ENCODE assay signal across 8 cellular contexts in the genomic region with DNA sequence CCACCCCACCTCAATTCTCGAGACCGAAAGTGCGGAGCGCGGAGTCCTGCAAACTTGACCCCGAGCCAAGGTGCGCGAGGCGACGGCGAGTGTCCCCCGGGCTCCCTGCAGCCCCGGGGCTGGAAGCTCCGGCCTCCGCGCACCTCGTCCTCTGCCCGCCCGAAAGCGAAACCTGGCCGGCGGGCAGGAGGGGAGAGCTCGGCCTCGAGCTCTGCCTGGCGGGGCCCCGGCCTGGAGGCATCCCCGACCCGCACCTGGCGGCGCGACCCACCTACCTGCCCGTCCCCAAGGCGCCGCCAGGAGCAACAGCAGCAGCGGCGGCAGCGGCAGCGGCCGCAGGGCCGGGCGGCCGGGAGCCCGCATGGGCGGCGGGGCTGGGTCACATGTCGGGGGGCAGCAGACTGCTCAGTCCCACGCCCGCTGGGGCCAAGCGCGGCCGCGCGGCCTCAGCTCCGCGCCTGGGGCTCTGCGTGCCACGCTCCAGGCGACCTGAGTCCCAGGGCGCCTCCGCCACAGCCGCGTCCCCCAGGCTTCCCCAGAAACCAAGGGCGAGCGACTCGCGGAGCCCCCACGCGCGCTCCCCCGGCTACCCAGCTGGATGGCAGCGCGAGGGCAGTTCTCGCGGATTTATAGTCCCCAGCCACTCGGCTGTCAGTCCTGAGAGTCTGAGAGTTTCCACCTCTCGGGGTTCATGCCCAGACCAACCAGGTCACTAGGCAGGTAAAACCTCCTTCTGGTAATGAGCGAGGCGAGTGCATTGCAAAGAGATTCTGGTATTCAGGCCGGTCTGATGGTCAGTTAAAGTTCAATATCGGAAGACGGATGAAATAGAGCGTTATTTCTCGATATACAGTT. TPM values are rescaled to one million over a fixed set of nuclear protein-coding genes. Genes with fewer than 3 reads are reported as not detected.
A peak's percentile ranks its signal among the peaks of the same experiment; 100 is the strongest.
DNase-seq lines count a peak whose midpoint lies in the region; ATAC-seq and TF ChIP-seq lines count a peak whose summit lies in the region.

A gene with protein sequence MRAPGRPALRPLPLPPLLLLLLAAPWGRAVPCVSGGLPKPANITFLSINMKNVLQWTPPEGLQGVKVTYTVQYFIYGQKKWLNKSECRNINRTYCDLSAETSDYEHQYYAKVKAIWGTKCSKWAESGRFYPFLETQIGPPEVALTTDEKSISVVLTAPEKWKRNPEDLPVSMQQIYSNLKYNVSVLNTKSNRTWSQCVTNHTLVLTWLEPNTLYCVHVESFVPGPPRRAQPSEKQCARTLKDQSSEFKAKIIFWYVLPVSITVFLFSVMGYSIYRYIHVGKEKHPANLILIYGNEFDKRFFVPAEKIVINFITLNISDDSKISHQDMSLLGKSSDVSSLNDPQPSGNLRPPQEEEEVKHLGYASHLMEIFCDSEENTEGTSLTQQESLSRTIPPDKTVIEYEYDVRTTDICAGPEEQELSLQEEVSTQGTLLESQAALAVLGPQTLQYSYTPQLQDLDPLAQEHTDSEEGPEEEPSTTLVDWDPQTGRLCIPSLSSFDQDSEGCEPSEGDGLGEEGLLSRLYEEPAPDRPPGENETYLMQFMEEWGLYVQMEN (minus strand): TSS at position 600 of the 855 bp plus-strand sequence. CDS start 237 bp downstream, at position 363.

- peak; percentile 58 for DNase-seq in GM13977 (ENCODE audit: low spot score)
- DNase-seq in mucosa of descending colon, result peak; percentile 58 to 73 (median 64)
- no peak for DNase-seq in NCI-H187 treated with DMSO at 0.1 percent for 48 hours (lab: John Stamatoyannopoulos, UW)

- H3K4me1 ChIP-seq in ACC112 (ENCODE audit: control insufficient read depth, insufficient read depth, low read length, unreplicated experiment), result no peaks in the 10 kb centered on the region
- no peaks in the 10 kb centered on the region for H3K4me1 ChIP-seq in mucosa of descending colon (ENCODE audit: low read depth)

- H3K4me1 Mint-ChIP-seq in T-helper 1 cell treated with Interleukin-12 subunit alpha and Interleukin-12 subunit beta and Interleukin-4 antibody, amounts not matched to agents 30 μg/mL and 1 μg/mL, for 36 hours (ENCODE audit: low read depth), result peaks cover 5% of the 10 kb centered on the region

- H3K9me3 ChIP-seq in mucosa of descending colon, result no peaks in the 10 kb centered on the region

- intact Hi-C loops in mucosa of descending colon (cut with DNase I, micrococcal nuclease), result no loop called here

- ATAC-seq in esophagus mucosa, result peak; percentile 61
- peak; percentile 62 for ATAC-seq in mucosa of descending colon
- no peak for ATAC-seq in GM18868 (IDR thresholded peaks at IDR 0.05; ENCODE audit: unreplicated experiment)
- no peak for ATAC-seq in HG03196 (IDR thresholded peaks at IDR 0.05; ENCODE audit: unreplicated experiment)

- in situ Hi-C loops in GM13977 (cut with MboI; ENCODE audit: low pct_unique_long_range_greater_than_20kb, low sequenced_read_pairs, unreplicated experiment), result no loop called here

- H3K27ac ChIP-seq in ACC112 (ENCODE audit: low read depth, low read length), result no peak within 1 kb of the TSS

- peaks cover 86% of the 10 kb centered on the region for H3K27me3 Mint-ChIP-seq in T-helper 1 cell treated with Interleukin-12 subunit alpha and Interleukin-12 subunit beta and Interleukin-4 antibody, amounts not matched to agents 30 μg/mL and 1 μg/mL, for 36 hours (ENCODE audit: low read depth)

- H3K9me3 Mint-ChIP-seq in T-helper 1 cell treated with Interleukin-12 subunit alpha and Interleukin-12 subunit beta and Interleukin-4 antibody, amounts not matched to agents 30 μg/mL and 1 μg/mL, for 36 hours, result no peaks in the 10 kb centered on the region

- no peak within 1 kb of the TSS for H3K27ac Mint-ChIP-seq in T-helper 1 cell treated with Interleukin-12 subunit alpha and Interleukin-12 subunit beta and Interleukin-4 antibody, amounts not matched to agents 30 μg/mL and 1 μg/mL, for 36 hours

- H3K36me3 ChIP-seq in ACC112 (ENCODE audit: insufficient read depth, low read length), result no peaks in the 10 kb centered on the region
- no peaks in the 10 kb centered on the region for H3K36me3 ChIP-seq in mucosa of descending colon (ENCODE audit: low read depth)

- TF ChIP-seq CTCF in GM13977 (IDR thresholded peaks at IDR 0.05; ENCODE audit: extremely low read depth, insufficient read depth, missing control alignments), result no peak
- TF ChIP-seq CTCF in mucosa of descending colon (IDR thresholded peaks at IDR 0.05), result no peak

- no peaks in the 10 kb centered on the region for H3K36me3 Mint-ChIP-seq in T-helper 1 cell treated with Interleukin-12 subunit alpha and Interleukin-12 subunit beta and Interleukin-4 antibody, amounts not matched to agents 30 μg/mL and 1 μg/mL, for 36 hours (ENCODE audit: low read depth)

- peak within 1 kb of the TSS; percentile 80 for H3K4me3 ChIP-seq in ACC112 (ENCODE audit: low read depth, low read length)
- peak within 1 kb of the TSS; percentile 56 for H3K4me3 ChIP-seq in mucosa of descending colon

- H3K4me3 Mint-ChIP-seq in T-helper 1 cell treated with Interleukin-12 subunit alpha and Interleukin-12 subunit beta and Interleukin-4 antibody, amounts not matched to agents 30 μg/mL and 1 μg/mL, for 36 hours, result peak within 1 kb of the TSS; percentile 70

- no peaks in the 10 kb centered on the region for H3K79me2 ChIP-seq in ACC112 (ENCODE audit: control insufficient read depth, insufficient read depth, low read length, unreplicated experiment)

- H2AFZ ChIP-seq in ACC112 (ENCODE audit: low read length, unreplicated experiment), result peak within 1 kb of the TSS; percentile 90

- H3K27me3 ChIP-seq in ACC112 (ENCODE audit: insufficient read depth, low read length), result peaks cover 43% of the 10 kb centered on the region

RNA-seq across cellular contexts. Expression of the gene that starts here (rescaled TPM):
- 13.3 TPM for total RNA-seq in esophagus mucosa
- 10 to 100 TPM in 2 of 3 donors, 1 to 10 TPM in 1; 3.2 to 12.2 (median 11.6) TPM for total RNA-seq in mucosa of descending colon

Comparison
In these comparisons a context has a peak if more than half of its experiments do, and no peak if none do; other contexts are left out.
1. ATAC-seq: peak in esophagus mucosa (single experiment) and mucosa of descending colon (single experiment); none in GM18868 (single experiment) and HG03196 (single experiment).